ENCODE assay signal across 8 cellular contexts in genomic region chr20:33995053-33995816, GRCh38. TPM values are rescaled to one million over a fixed set of nuclear protein-coding genes. Genes with fewer than 3 reads are reported as not detected.
A peak's percentile ranks its signal among the peaks of the same experiment; 100 is the strongest.
DNase-seq lines count a peak whose midpoint lies in the region; ATAC-seq and TF ChIP-seq lines count a peak whose summit lies in the region.

No MANE protein-coding gene starts in this region.

- peaks cover 70% of the 10 kb centered on the region for H3K4me1 Mint-ChIP-seq in activated T-cell treated with anti-CD3 and anti-CD28 coated beads, Interleukin-2, amount 50 U/mL, for 4 hours (ENCODE audit: low read depth)
- H3K4me1 Mint-ChIP-seq in glutamatergic neuron (ENCODE audit: low read depth, unreplicated experiment): peaks cover 44% of the 10 kb centered on the region

- TF ChIP-seq CTCF in glutamatergic neuron (IDR thresholded peaks at IDR 0.05; ENCODE audit: partially characterized antibody, unreplicated experiment): no peak

- peaks cover 7% of the 10 kb centered on the region for H3K36me3 Mint-ChIP-seq in activated T-cell treated with anti-CD3 and anti-CD28 coated beads, Interleukin-2, amount 50 U/mL, for 4 hours (ENCODE audit: insufficient read depth)
- no peaks in the 10 kb centered on the region for H3K36me3 Mint-ChIP-seq in glutamatergic neuron (ENCODE audit: unreplicated experiment)

- peak overlapping the region; percentile 97 for H3K4me3 Mint-ChIP-seq in activated T-cell treated with anti-CD3 and anti-CD28 coated beads, Interleukin-2, amount 50 U/mL, for 4 hours
- peak overlapping the region; percentile 92 for H3K4me3 Mint-ChIP-seq in glutamatergic neuron (ENCODE audit: unreplicated experiment)

- no peaks in the 10 kb centered on the region for H3K27me3 Mint-ChIP-seq in activated T-cell treated with anti-CD3 and anti-CD28 coated beads, Interleukin-2, amount 50 U/mL, for 4 hours (ENCODE audit: low read depth)
- H3K27me3 Mint-ChIP-seq in glutamatergic neuron (ENCODE audit: unreplicated experiment): peaks cover 16% of the 10 kb centered on the region

- H3K4me3 ChIP-seq in skin epidermis: peak overlapping the region; percentile 58 to 97 (median 90)

- no peaks in the 10 kb centered on the region for H3K9me3 Mint-ChIP-seq in activated T-cell treated with anti-CD3 and anti-CD28 coated beads, Interleukin-2, amount 50 U/mL, for 4 hours
- peaks cover 12% of the 10 kb centered on the region for H3K9me3 Mint-ChIP-seq in glutamatergic neuron (ENCODE audit: unreplicated experiment)

- peak overlapping the region; percentile 10 for H3K27ac Mint-ChIP-seq in glutamatergic neuron (ENCODE audit: unreplicated experiment)

- no peak for ATAC-seq in activated T-cell treated with anti-CD3 and anti-CD28 coated beads, Interleukin-2, amount 50 U/mL, for 4 hours
- no peak for ATAC-seq in HG03175 (IDR thresholded peaks at IDR 0.05; ENCODE audit: unreplicated experiment)

- H3K27ac ChIP-seq in skin epidermis: peak overlapping the region in 17 of 21 experiments; percentile 93 to 99 (median 98)

- DNase-seq in activated T-cell treated with anti-CD3 and anti-CD28 coated beads, Interleukin-2, amount 50 U/mL, for 4 hours: no peak
- no peak for DNase-seq in activated T-cell treated with anti-CD3 and anti-CD28 coated beads, Interleukin-2, amount 50 U/mL, for 48 hours
- DNase-seq in UCSD-AML1 (lab: John Stamatoyannopoulos, UW; ENCODE audit: unreplicated experiment) (peak; percentile 21), glutamatergic neuron (no peak), SW480 (ENCODE audit: low spot score) (no peak), T-helper 9 cell (no peak)

RNA-seq across cellular contexts. Expression of gene RALY, which starts 1.5 kb away (rescaled TPM):
- total RNA-seq in activated T-cell treated with anti-CD3 and anti-CD28 coated beads, Interleukin-2, amount 50 U/mL, for 4 hours: 100 to 1,000 TPM; 142 to 148 (median 144) TPM
- 234 TPM for total RNA-seq in glutamatergic neuron (ENCODE audit: unreplicated experiment)
